22 cellular contexts compared by ENCODE assay signal in genomic region chr1:83970119-83970518, GRCh38. TPM values are rescaled to one million over a fixed set of nuclear protein-coding genes. Genes with fewer than 3 reads are reported as not detected.
DNase-seq lines count a peak whose midpoint lies in the region; ATAC-seq and TF ChIP-seq lines count a peak whose summit lies in the region.
"Had no signal": no experiment of that assay in that cellular context is flagged by ENCODE, and none has a peak within 500 bp of the region (broad histone marks: within the 10 kb centered on the region; RNA-seq: fewer than 3 reads in every experiment).

No MANE protein-coding gene starts in this region.

- TF ChIP-seq POLR2A in body of pancreas (IDR thresholded peaks at IDR 0.05), result no peak

- intact Hi-C loops in body of pancreas (cut with DNase I), result no loop called here

- H3K27ac ChIP-seq in body of pancreas (no peak overlapping the region), caudate nucleus (ENCODE audit: low read depth, low read length) (no peak overlapping the region)
- H3K27ac ChIP-seq: SJSA1 had no signal

- DNase-seq in NCI-H2029 (lab: John Stamatoyannopoulos, UW) (peak; percentile 5), body of pancreas (no peak), left lobe of liver (ENCODE audit: low spot score) (no peak), caudate nucleus (lab: John Stamatoyannopoulos, UW) (no peak), NCI-H1694 treated with DMSO at 0.1 percent for 48 hours (lab: John Stamatoyannopoulos, UW) (no peak)
- DNase-seq: CD8-positive, alpha-beta T cell; DMS79 treated with DMSO at 0.1 percent for 48 hours; Kasumi-1; MV-4-11; NCI-H1105; NCI-H1436 treated with DMSO at 0.1 percent for 48 hours; NCI-H1930; NCI-H446 treated with DMSO at 0.1 percent for 48 hours; NCI-H526; NCI-H82; Right ventricle myocardium superior; RPMI8226 had no signal

- H3K4me1 ChIP-seq in body of pancreas, result peaks cover 15% of the 10 kb centered on the region
- H3K4me1 ChIP-seq: SJSA1 had no signal

- no peaks in the 10 kb centered on the region for H3K9me3 ChIP-seq in body of pancreas
- H3K9me3 ChIP-seq: SJSA1 had no signal

- no peaks in the 10 kb centered on the region for H3K27me3 ChIP-seq in body of pancreas
- H3K27me3 ChIP-seq: SJSA1 had no signal

- no peak for TF ChIP-seq CTCF in body of pancreas (IDR thresholded peaks at IDR 0.05)

- peak; percentile 67 for ATAC-seq in body of pancreas
- ATAC-seq in left lobe of liver, result peak; percentile 32
- no peak for ATAC-seq in SK-N-SH treated with all-trans-retinoic acid at 6 μM for 48 hours
- ATAC-seq in GM21737 (IDR thresholded peaks at IDR 0.05; ENCODE audit: unreplicated experiment), result no peak
- ATAC-seq: CD8-positive, alpha-beta T cell; K562 had no signal

- no peak overlapping the region for H3K4me3 ChIP-seq in body of pancreas
- H3K4me3 ChIP-seq: K562, SJSA1 had no signal

- no peaks in the 10 kb centered on the region for H3K36me3 ChIP-seq in body of pancreas (replicated peaks in 1 of 2; ENCODE audit: insufficient read depth in 1 of 2, low read depth in 2 of 2)
- H3K36me3 ChIP-seq: SJSA1 had no signal

TF ChIP-seq in SK-N-SH treated with all-trans-retinoic acid at 6 μM for 48 hours, 23 proteins besides CTCF, POLR2A, EP300 and RAD21:
- TF ChIP-seq TCF4 (CRISPR knock-in tag; IDR thresholded peaks at IDR 0.05; ENCODE audit: borderline replicate concordance) (no peak), ZNF8 (CRISPR knock-in tag; IDR thresholded peaks at IDR 0.05) (no peak), ZC3H10 (CRISPR knock-in tag; IDR thresholded peaks at IDR 0.05) (no peak), ISL1 (CRISPR knock-in tag; IDR thresholded peaks at IDR 0.05) (no peak)
- TF ChIP-seq, protein P1, sequence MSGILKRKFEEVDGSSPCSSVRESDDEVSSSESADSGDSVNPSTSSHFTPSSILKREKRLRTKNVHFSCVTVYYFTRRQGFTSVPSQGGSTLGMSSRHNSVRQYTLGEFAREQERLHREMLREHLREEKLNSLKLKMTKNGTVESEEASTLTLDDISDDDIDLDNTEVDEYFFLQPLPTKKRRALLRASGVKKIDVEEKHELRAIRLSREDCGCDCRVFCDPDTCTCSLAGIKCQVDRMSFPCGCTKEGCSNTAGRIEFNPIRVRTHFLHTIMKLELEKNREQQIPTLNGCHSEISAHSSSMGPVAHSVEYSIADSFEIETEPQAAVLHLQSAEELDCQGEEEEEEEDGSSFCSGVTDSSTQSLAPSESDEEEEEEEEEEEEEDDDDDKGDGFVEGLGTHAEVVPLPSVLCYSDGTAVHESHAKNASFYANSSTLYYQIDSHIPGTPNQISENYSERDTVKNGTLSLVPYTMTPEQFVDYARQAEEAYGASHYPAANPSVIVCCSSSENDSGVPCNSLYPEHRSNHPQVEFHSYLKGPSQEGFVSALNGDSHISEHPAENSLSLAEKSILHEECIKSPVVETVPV (CRISPR knock-in tag; IDR thresholded peaks at IDR 0.05), result no peak

RNA-seq across cellular contexts. Expression of gene TTLL7, which starts 28.8 kb away (rescaled TPM):
- total RNA-seq in body of pancreas (10 to 100 TPM; 25.7 to 29.0 TPM), left lobe of liver (7.5 TPM)
- total RNA-seq: B cell; CD8-positive, alpha-beta T cell had no signal

Comparison
In these comparisons a context has a peak if more than half of its experiments do, and no peak if none do; other contexts are left out.
1. ATAC-seq: peak in body of pancreas (single experiment) and left lobe of liver (single experiment); none in SK-N-SH treated with all-trans-retinoic acid at 6 μM for 48 hours (single experiment) and GM21737 (single experiment).